1 cellular context compared by ENCODE assay signal in the genomic region with DNA sequence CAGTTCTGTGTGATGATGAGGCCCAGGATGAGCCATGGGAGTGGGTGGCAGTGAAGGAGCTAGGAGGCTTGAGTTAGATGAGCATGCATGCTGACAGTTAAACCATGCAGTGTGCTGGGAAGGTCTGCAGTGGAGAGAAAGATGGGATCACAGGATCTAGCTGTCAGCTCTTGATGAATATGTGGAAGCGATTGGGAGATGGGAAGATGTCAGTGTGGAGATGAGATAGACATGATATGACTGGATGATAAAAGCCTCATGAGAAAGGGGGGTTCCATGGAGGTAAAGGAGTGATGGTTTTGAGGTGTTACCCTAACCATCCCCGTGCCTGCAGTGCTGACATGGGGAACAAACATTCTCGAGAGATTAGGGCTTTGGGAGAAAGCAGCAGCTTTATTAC.
TF ChIP-seq lines count a peak whose summit lies in the region.

No MANE protein-coding gene starts in this region.

TF ChIP-seq in neural cell, 6 proteins besides CTCF, POLR2A, EP300 and RAD21 (continued from another document):
- TF ChIP-seq TAF1 (IDR thresholded peaks at IDR 0.05; ENCODE audit: low read depth) (no peak), SMC3 (conservative IDR thresholded peaks at IDR 0.05; ENCODE audit: poor library complexity) (no peak), POLR2AphosphoS5 (IDR thresholded peaks at IDR 0.05) (peak; percentile 15)
